In the genomic region with DNA sequence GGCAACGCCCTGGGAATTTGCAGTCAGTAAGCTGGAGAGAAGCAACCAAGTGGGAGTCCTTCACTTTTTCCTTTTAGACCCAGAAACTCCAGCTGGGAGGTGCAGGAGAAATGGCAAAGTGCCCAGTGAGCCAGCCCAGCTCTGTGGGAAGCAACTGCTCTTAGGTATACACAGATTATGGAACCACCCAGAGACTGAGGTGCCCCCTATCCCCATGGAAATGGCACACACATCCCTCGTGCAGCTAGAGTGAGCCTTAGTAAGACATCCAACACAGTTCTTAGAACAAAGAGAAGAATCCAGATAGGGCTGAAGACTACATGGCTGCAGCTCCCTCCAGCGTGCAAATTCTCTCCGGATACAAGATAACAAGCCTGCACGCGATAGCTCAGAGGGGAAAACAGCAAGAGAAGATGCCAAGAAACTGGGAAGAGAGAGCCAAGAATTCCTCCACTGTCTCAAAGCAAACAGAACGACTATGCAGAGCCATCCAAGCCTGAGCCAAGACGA, we compare ENCODE assay signal across 1 cellular context.
TF ChIP-seq lines count a peak whose summit lies in the region.

No MANE protein-coding gene starts in this region.

TF ChIP-seq in WTC11, 78 proteins besides CTCF, POLR2A, EP300 and RAD21 (continued from another document):
- TF ChIP-seq, protein P1, sequence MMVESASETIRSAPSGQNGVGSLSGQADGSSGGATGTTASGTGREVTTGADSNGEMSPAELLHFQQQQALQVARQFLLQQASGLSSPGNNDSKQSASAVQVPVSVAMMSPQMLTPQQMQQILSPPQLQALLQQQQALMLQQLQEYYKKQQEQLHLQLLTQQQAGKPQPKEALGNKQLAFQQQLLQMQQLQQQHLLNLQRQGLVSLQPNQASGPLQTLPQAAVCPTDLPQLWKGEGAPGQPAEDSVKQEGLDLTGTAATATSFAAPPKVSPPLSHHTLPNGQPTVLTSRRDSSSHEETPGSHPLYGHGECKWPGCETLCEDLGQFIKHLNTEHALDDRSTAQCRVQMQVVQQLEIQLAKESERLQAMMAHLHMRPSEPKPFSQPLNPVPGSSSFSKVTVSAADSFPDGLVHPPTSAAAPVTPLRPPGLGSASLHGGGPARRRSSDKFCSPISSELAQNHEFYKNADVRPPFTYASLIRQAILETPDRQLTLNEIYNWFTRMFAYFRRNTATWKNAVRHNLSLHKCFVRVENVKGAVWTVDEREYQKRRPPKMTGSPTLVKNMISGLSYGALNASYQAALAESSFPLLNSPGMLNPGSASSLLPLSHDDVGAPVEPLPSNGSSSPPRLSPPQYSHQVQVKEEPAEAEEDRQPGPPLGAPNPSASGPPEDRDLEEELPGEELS (CRISPR knock-in tag; IDR thresholded peaks at IDR 0.05) = no peak
- TF ChIP-seq, protein P2, sequence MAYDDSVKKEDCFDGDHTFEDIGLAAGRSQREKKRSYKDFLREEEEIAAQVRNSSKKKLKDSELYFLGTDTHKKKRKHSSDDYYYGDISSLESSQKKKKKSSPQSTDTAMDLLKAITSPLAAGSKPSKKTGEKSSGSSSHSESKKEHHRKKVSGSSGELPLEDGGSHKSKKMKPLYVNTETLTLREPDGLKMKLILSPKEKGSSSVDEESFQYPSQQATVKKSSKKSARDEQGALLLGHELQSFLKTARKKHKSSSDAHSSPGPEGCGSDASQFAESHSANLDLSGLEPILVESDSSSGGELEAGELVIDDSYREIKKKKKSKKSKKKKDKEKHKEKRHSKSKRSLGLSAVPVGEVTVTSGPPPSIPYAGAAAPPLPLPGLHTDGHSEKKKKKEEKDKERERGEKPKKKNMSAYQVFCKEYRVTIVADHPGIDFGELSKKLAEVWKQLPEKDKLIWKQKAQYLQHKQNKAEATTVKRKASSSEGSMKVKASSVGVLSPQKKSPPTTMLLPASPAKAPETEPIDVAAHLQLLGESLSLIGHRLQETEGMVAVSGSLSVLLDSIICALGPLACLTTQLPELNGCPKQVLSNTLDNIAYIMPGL (CRISPR knock-in tag; IDR thresholded peaks at IDR 0.05) = no peak
- no peak for TF ChIP-seq NFE2L1 (CRISPR knock-in tag; IDR thresholded peaks at IDR 0.05)
- TF ChIP-seq, protein P3, sequence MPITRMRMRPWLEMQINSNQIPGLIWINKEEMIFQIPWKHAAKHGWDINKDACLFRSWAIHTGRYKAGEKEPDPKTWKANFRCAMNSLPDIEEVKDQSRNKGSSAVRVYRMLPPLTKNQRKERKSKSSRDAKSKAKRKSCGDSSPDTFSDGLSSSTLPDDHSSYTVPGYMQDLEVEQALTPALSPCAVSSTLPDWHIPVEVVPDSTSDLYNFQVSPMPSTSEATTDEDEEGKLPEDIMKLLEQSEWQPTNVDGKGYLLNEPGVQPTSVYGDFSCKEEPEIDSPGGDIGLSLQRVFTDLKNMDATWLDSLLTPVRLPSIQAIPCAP (CRISPR knock-in tag; IDR thresholded peaks at IDR 0.05) = no peak
- TF ChIP-seq ZBTB21 (CRISPR knock-in tag; IDR thresholded peaks at IDR 0.05; ENCODE audit: borderline replicate concordance) = no peak
- TF ChIP-seq ZNF232 (CRISPR knock-in tag; IDR thresholded peaks at IDR 0.05) = no peak
- TF ChIP-seq NR2C2 (CRISPR knock-in tag; IDR thresholded peaks at IDR 0.05) = no peak
- TF ChIP-seq, protein P4, sequence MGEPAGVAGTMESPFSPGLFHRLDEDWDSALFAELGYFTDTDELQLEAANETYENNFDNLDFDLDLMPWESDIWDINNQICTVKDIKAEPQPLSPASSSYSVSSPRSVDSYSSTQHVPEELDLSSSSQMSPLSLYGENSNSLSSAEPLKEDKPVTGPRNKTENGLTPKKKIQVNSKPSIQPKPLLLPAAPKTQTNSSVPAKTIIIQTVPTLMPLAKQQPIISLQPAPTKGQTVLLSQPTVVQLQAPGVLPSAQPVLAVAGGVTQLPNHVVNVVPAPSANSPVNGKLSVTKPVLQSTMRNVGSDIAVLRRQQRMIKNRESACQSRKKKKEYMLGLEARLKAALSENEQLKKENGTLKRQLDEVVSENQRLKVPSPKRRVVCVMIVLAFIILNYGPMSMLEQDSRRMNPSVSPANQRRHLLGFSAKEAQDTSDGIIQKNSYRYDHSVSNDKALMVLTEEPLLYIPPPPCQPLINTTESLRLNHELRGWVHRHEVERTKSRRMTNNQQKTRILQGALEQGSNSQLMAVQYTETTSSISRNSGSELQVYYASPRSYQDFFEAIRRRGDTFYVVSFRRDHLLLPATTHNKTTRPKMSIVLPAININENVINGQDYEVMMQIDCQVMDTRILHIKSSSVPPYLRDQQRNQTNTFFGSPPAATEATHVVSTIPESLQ (CRISPR knock-in tag; IDR thresholded peaks at IDR 0.05) = no peak
- TF ChIP-seq FOXK1 (CRISPR knock-in tag; IDR thresholded peaks at IDR 0.05) = no peak
- TF ChIP-seq, protein P5, sequence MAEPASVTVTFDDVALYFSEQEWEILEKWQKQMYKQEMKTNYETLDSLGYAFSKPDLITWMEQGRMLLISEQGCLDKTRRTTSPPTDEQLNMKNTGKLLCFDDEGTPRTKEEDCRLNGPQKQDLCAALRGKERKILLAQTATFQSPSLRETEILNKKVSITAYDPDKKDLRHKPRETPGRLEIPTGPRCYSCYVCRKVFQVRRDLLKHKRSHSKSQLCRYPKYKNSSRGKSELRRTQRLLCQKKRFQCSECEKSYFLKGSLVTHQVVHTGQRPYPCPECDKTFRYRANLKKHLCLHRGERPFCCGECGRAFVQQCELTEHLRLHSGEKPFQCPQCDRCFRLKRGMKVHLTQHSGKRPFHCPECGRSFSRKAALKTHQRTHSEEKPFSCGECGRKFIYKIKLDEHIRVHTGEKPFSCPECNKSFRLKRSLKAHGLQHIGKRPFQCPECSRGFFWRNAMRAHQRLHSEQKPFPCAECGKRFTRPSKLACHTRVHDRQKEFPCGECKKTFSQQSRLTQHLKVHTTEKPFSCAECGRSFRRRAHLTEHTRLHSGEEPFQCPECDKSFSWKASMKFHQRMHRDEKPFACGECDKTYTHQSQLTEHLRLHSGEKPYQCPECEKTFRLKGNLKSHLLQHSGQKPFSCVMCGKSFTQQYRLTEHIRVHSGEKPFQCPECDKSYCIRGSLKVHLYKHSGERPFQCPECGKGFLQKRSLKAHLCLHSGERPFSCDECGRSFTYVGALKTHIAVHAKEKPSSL (CRISPR knock-in tag; conservative IDR thresholded peaks at IDR 0.05) = no peak
- TF ChIP-seq NR3C1 (CRISPR knock-in tag; conservative IDR thresholded peaks at IDR 0.05; ENCODE audit: low read depth) = no peak
- TF ChIP-seq GABPB1 (CRISPR knock-in tag; IDR thresholded peaks at IDR 0.05) = no peak
- TF ChIP-seq, protein P6, sequence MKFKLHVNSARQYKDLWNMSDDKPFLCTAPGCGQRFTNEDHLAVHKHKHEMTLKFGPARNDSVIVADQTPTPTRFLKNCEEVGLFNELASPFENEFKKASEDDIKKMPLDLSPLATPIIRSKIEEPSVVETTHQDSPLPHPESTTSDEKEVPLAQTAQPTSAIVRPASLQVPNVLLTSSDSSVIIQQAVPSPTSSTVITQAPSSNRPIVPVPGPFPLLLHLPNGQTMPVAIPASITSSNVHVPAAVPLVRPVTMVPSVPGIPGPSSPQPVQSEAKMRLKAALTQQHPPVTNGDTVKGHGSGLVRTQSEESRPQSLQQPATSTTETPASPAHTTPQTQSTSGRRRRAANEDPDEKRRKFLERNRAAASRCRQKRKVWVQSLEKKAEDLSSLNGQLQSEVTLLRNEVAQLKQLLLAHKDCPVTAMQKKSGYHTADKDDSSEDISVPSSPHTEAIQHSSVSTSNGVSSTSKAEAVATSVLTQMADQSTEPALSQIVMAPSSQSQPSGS (CRISPR knock-in tag; IDR thresholded peaks at IDR 0.05; ENCODE audit: borderline replicate concordance, low read depth) = no peak
- TF ChIP-seq, protein P7, sequence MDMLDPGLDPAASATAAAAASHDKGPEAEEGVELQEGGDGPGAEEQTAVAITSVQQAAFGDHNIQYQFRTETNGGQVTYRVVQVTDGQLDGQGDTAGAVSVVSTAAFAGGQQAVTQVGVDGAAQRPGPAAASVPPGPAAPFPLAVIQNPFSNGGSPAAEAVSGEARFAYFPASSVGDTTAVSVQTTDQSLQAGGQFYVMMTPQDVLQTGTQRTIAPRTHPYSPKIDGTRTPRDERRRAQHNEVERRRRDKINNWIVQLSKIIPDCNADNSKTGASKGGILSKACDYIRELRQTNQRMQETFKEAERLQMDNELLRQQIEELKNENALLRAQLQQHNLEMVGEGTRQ (CRISPR knock-in tag; IDR thresholded peaks at IDR 0.05) = no peak
